In genomic region chr1:113871597-113872113, GRCh38 we compare ENCODE assay signal across 9 cellular contexts. TPM values are rescaled to one million over a fixed set of nuclear protein-coding genes. Genes with fewer than 3 reads are reported as not detected.
DNase-seq lines count a peak whose midpoint lies in the region; ATAC-seq and TF ChIP-seq lines count a peak whose summit lies in the region.
"Had no signal": no experiment of that assay in that cellular context is flagged by ENCODE, and none has a peak within 500 bp of the region (broad histone marks: within the 10 kb centered on the region; RNA-seq: fewer than 3 reads in every experiment).

Gene PTPN22, minus strand, starts transcription at chr1:113871712.

- H3K4me2 ChIP-seq in OCI-LY1 (ENCODE audit: low read length), result peak within 1 kb of the TSS; percentile 88

- WGBS in gastroesophageal sphincter (ENCODE audit: low coverage in 1 of 2), 2 donors, result 71 to 74% methylated on average over 2 of the region's 4 CpGs

- H3K79me2 ChIP-seq in OCI-LY1 (ENCODE audit: insufficient read depth, low read length), result peaks cover 45% of the 10 kb centered on the region

- TF ChIP-seq POLR2A in gastroesophageal sphincter (IDR thresholded peaks at IDR 0.05), result no peak

- H3K4me3 ChIP-seq in OCI-LY1 (ENCODE audit: low read depth, low read length, poor library complexity, severe bottlenecking) (peak within 1 kb of the TSS; percentile 81), gastroesophageal sphincter (no peak within 1 kb of the TSS)
- H3K4me3 ChIP-seq: dorsolateral prefrontal cortex had no signal

- peak within 1 kb of the TSS; percentile 21; the same call in 1 of the 2 replicates for H2AFZ ChIP-seq in OCI-LY1 (ENCODE audit: low read length)

- H4K20me1 ChIP-seq in OCI-LY1 (ENCODE audit: insufficient read depth, low read length), result no peaks in the 10 kb centered on the region

- H3K9ac ChIP-seq in OCI-LY1 (ENCODE audit: low read length), result peak within 1 kb of the TSS; percentile 89

- H3K27me3 ChIP-seq in OCI-LY1 (ENCODE audit: insufficient read depth, low read length) (no peaks in the 10 kb centered on the region), gastroesophageal sphincter (no peaks in the 10 kb centered on the region)
- H3K27me3 ChIP-seq: dorsolateral prefrontal cortex had no signal

- no peaks in the 10 kb centered on the region for H3K9me2 ChIP-seq in OCI-LY1 (ENCODE audit: low read depth, low read length)

- peak within 1 kb of the TSS; percentile 97 for H3K27ac ChIP-seq in OCI-LY1 (ENCODE audit: low read depth, low read length, poor library complexity, severe bottlenecking)
- peak within 1 kb of the TSS in 3 of 4 donors; percentile 10 to 34 (median 17) for H3K27ac ChIP-seq in gastroesophageal sphincter

- H3K4me1 ChIP-seq in OCI-LY1 (ENCODE audit: insufficient read depth, low read length, severe bottlenecking), result peaks cover 77% of the 10 kb centered on the region
- no peaks in the 10 kb centered on the region for H3K4me1 ChIP-seq in gastroesophageal sphincter

- DNase-seq in activated T-cell treated with anti-CD3 and anti-CD28 coated beads, Interleukin-2, amount 50 U/mL, for 1 hour, result peak; percentile 74
- DNase-seq in stimulated activated CD4-positive, alpha-beta T cell treated with anti-CD3 and anti-CD28 coated beads, Interleukin-1b, Interleukin-23, amount 100 ng/mL, for 24 hours (ENCODE audit: low read depth in 4 of 4, low spot score in 1 of 4), result peak; percentile 44 to 60 (median 54)
- DNase-seq in omental fat pad (ENCODE audit: low spot score), result no peak
- no peak for DNase-seq in DMS114 treated with DMSO at 0.1 percent for 48 hours (lab: John Stamatoyannopoulos, UW; ENCODE audit: unreplicated experiment)

- H3K9me3 ChIP-seq in OCI-LY1 (ENCODE audit: low read length), result no peaks in the 10 kb centered on the region
- H3K9me3 ChIP-seq in gastroesophageal sphincter, result no peaks in the 10 kb centered on the region

- ATAC-seq in GM18499 (IDR thresholded peaks at IDR 0.05; ENCODE audit: insufficient read depth, unreplicated experiment) (peak; percentile 76), HG02759 (IDR thresholded peaks at IDR 0.05; ENCODE audit: unreplicated experiment) (peak; percentile 92), gastroesophageal sphincter (peak; percentile 75), omental fat pad (ENCODE audit: low FRiP score) (no peak)

- 0 out of 2 replicates have a peak, but pooled peaks cover 5% of the 10 kb centered on the region for H3F3A ChIP-seq in OCI-LY1 (ENCODE audit: insufficient read depth, low read length)

- H3K36me3 ChIP-seq in OCI-LY1 (ENCODE audit: insufficient read depth, low read length) (peaks cover 3% of the 10 kb centered on the region), gastroesophageal sphincter (no peaks in the 10 kb centered on the region)

- TF ChIP-seq EP300 in gastroesophageal sphincter (IDR thresholded peaks at IDR 0.05), result no peak

- no peak for TF ChIP-seq CTCF in OCI-LY1 (IDR thresholded peaks at IDR 0.05; ENCODE audit: low read length)
- no peak for TF ChIP-seq CTCF in gastroesophageal sphincter (IDR thresholded peaks at IDR 0.05)
- no peak for TF ChIP-seq CTCF in omental fat pad (IDR thresholded peaks at IDR 0.05)

RNA-seq across cellular contexts. Expression of gene PTPN22, which starts in this region (rescaled TPM):
- total RNA-seq in gastroesophageal sphincter (1 to 10 TPM in 2 of 4 donors, under 1 TPM in 2; 0.27 to 1.4 (median 1.1) TPM), omental fat pad (1 to 10 TPM; 2.8 to 6.8 (median 3.2) TPM)

Comparison
In these comparisons a context has a peak if more than half of its experiments do, and no peak if none do; other contexts are left out.
1. DNase-seq: peak in activated T-cell treated with anti-CD3 and anti-CD28 coated beads, Interleukin-2, amount 50 U/mL, for 1 hour (single experiment) and stimulated activated CD4-positive, alpha-beta T cell treated with anti-CD3 and anti-CD28 coated beads, Interleukin-1b, Interleukin-23, amount 100 ng/mL, for 24 hours (4 of 4); none in omental fat pad (single experiment) and DMS114 treated with DMSO at 0.1 percent for 48 hours (single experiment).